In genomic region chr17:44829558-44830358, GRCh38 we compare ENCODE assay signal across 8 cellular contexts. TPM values are rescaled to one million over a fixed set of nuclear protein-coding genes. Genes with fewer than 3 reads are reported as not detected.
A peak's percentile ranks its signal among the peaks of the same experiment; 100 is the strongest.
DNase-seq lines count a peak whose midpoint lies in the region; ATAC-seq and TF ChIP-seq lines count a peak whose summit lies in the region.

TSS of gene GJC1 (minus strand) at chr17:44830287. CDS start at chr17:44805817, 24,470 bp downstream.

- intact Hi-C loops in Caco-2 (cut with micrococcal nuclease; ENCODE audit: unreplicated experiment) = loop anchor here (1.0 kb wide), 1 partner anchor 54 kb away; no protein-coding TSS in a partner anchor

- H3K36me3 ChIP-seq in Caco-2 (ENCODE audit: control insufficient read depth, insufficient read depth, low read length) = no peaks in the 10 kb centered on the region

- peaks cover 28% of the 10 kb centered on the region for H3K4me1 ChIP-seq in Caco-2

- H3K27ac Mint-ChIP-seq in Caco-2 (ENCODE audit: unreplicated experiment) (peak within 1 kb of the TSS; percentile 70), nephron (peak within 1 kb of the TSS; percentile 91 to 97 (median 93))
- H3K27ac Mint-ChIP-seq in activated CD4-positive, alpha-beta memory T cell treated with anti-CD3 and anti-CD28 coated beads, Interleukin-2, amount 10 ng/mL, durations not matched to agents 7 days and 5 days = no peak within 1 kb of the TSS

- DNase-seq in Caco-2 (peak; percentile 58 to 65), HuH-7.5 (ENCODE audit: low spot score) (peak; percentile 36), fibroblast of peridontal ligament (ENCODE audit: extremely low read depth) (peak; percentile 18), NCI-H187 (lab: John Stamatoyannopoulos, UW) (no peak), NK-92 (lab: John Stamatoyannopoulos, UW; ENCODE audit: unreplicated experiment) (no peak)
- DNase-seq in activated CD4-positive, alpha-beta memory T cell treated with anti-CD3 and anti-CD28 coated beads, Interleukin-2, amount 10 ng/mL, durations not matched to agents 7 days and 5 days = no peak

- H3K4me3 ChIP-seq in Caco-2 (ENCODE audit: low read depth, low read length) = peak within 1 kb of the TSS; percentile 82

- BruUV-seq in Caco-2 (replicated peaks; lab: Mats Ljungman, UMichigan) = no TSS peak

- TF ChIP-seq CTCF in Caco-2 (IDR thresholded peaks at IDR 0.05; ENCODE audit: insufficient read depth in 1 of 2, low read depth in 1 of 2, low read length in 1 of 2, severe bottlenecking in 1 of 2, unreplicated experiment in 1 of 2) = no peak
- no peak for TF ChIP-seq CTCF in nephron (IDR thresholded peaks at IDR 0.05; ENCODE audit: unreplicated experiment in 3 of 3)

- H3K4me3 Mint-ChIP-seq in Caco-2 (ENCODE audit: unreplicated experiment) (peak within 1 kb of the TSS; percentile 87), nephron (peak within 1 kb of the TSS; percentile 90 to 98 (median 95))
- H3K4me3 Mint-ChIP-seq in activated CD4-positive, alpha-beta memory T cell treated with anti-CD3 and anti-CD28 coated beads, Interleukin-2, amount 10 ng/mL, durations not matched to agents 7 days and 5 days = peak within 1 kb of the TSS; percentile 62

- ATAC-seq in HG03045 (IDR thresholded peaks at IDR 0.05; ENCODE audit: unreplicated experiment) = no peak

- POLR2A ChIA-PET in Caco-2 (lab: Charles Lee) = no interaction called here
- POLR2A ChIA-PET in activated CD4-positive, alpha-beta memory T cell treated with anti-CD3 and anti-CD28 coated beads, Interleukin-2, amount 10 ng/mL, durations not matched to agents 7 days and 5 days (lab: Charles Lee) = interaction anchor here (1.7 kb wide), 1 partner anchor 53 kb away, joined by 5 read pairs; no protein-coding TSS in a partner anchor

- CTCF ChIA-PET in Caco-2 (lab: Charles Lee) = interaction anchor here (0.5 to 1.1 kb wide), 2 partner anchors 60 to 306 kb away, joined by 3 read pairs; partner anchors contain the start of gene ACBD4
- CTCF ChIA-PET in activated CD4-positive, alpha-beta memory T cell treated with anti-CD3 and anti-CD28 coated beads, Interleukin-2, amount 10 ng/mL, durations not matched to agents 7 days and 5 days (lab: Charles Lee) = interaction anchor here (1.4 kb wide), 1 partner anchor 52 kb away, joined by 3 read pairs; no protein-coding TSS in a partner anchor

- no peaks in the 10 kb centered on the region for H3K27me3 ChIP-seq in Caco-2 (replicated peaks; ENCODE audit: control insufficient read depth, insufficient read depth, low read length)

- no peaks in the 10 kb centered on the region for H3K9me3 Mint-ChIP-seq in Caco-2 (ENCODE audit: unreplicated experiment)
- no peaks in the 10 kb centered on the region for H3K9me3 Mint-ChIP-seq in activated CD4-positive, alpha-beta memory T cell treated with anti-CD3 and anti-CD28 coated beads, Interleukin-2, amount 10 ng/mL, durations not matched to agents 7 days and 5 days
- H3K9me3 Mint-ChIP-seq in nephron = no peaks in the 10 kb centered on the region

- H3K4me1 Mint-ChIP-seq in Caco-2 (ENCODE audit: low read depth, unreplicated experiment) (peaks cover 8% of the 10 kb centered on the region), nephron (peaks cover 12% of the 10 kb centered on the region)
- H3K4me1 Mint-ChIP-seq in activated CD4-positive, alpha-beta memory T cell treated with anti-CD3 and anti-CD28 coated beads, Interleukin-2, amount 10 ng/mL, durations not matched to agents 7 days and 5 days = peaks cover 10% of the 10 kb centered on the region

- H3K27me3 Mint-ChIP-seq in Caco-2 (ENCODE audit: insufficient read depth, unreplicated experiment) (no peaks in the 10 kb centered on the region), nephron (ENCODE audit: low read depth) (no peaks in the 10 kb centered on the region)
- H3K27me3 Mint-ChIP-seq in activated CD4-positive, alpha-beta memory T cell treated with anti-CD3 and anti-CD28 coated beads, Interleukin-2, amount 10 ng/mL, durations not matched to agents 7 days and 5 days = peaks cover 59% of the 10 kb centered on the region

- H3K36me3 Mint-ChIP-seq in Caco-2 (ENCODE audit: insufficient read depth, unreplicated experiment) (peaks cover 5% of the 10 kb centered on the region), nephron (ENCODE audit: low read depth) (no peaks in the 10 kb centered on the region)
- no peaks in the 10 kb centered on the region for H3K36me3 Mint-ChIP-seq in activated CD4-positive, alpha-beta memory T cell treated with anti-CD3 and anti-CD28 coated beads, Interleukin-2, amount 10 ng/mL, durations not matched to agents 7 days and 5 days (ENCODE audit: low read depth)

- H3K9me3 ChIP-seq in Caco-2 = no peaks in the 10 kb centered on the region

RNA-seq across cellular contexts. Expression of gene GJC1, which starts in this region (rescaled TPM):
- total RNA-seq in Caco-2 (2022) = 33.5 and 34.6 TPM in 2 replicates
- under 1 TPM; 0.78 to 0.88 TPM for total RNA-seq in activated CD4-positive, alpha-beta memory T cell treated with anti-CD3 and anti-CD28 coated beads, Interleukin-2, amount 10 ng/mL, durations not matched to agents 7 days and 5 days

Comparison
In these comparisons a context has a peak if more than half of its experiments do, and no peak if none do; other contexts are left out.
1. RNA of gene GJC1 (total RNA-seq): 33.5 to 34.6 TPM in Caco-2; 0.78 to 0.88 TPM in activated CD4-positive, alpha-beta memory T cell treated with anti-CD3 and anti-CD28 coated beads, Interleukin-2, amount 10 ng/mL, durations not matched to agents 7 days and 5 days; every median in the first group is over 10 times any median in the second.
2. DNase-seq: peak in Caco-2 (2 of 2), HuH-7.5 (single experiment) and fibroblast of peridontal ligament (single experiment); none in activated CD4-positive, alpha-beta memory T cell treated with anti-CD3 and anti-CD28 coated beads, Interleukin-2, amount 10 ng/mL, durations not matched to agents 7 days and 5 days (single experiment), NCI-H187 (0 of 2) and NK-92 (single experiment).
3. Peak in every context shown above with its lines, with median percentiles within 50 percentile points of each other: H3K4me3 Mint-ChIP-seq.